In the genomic region with DNA sequence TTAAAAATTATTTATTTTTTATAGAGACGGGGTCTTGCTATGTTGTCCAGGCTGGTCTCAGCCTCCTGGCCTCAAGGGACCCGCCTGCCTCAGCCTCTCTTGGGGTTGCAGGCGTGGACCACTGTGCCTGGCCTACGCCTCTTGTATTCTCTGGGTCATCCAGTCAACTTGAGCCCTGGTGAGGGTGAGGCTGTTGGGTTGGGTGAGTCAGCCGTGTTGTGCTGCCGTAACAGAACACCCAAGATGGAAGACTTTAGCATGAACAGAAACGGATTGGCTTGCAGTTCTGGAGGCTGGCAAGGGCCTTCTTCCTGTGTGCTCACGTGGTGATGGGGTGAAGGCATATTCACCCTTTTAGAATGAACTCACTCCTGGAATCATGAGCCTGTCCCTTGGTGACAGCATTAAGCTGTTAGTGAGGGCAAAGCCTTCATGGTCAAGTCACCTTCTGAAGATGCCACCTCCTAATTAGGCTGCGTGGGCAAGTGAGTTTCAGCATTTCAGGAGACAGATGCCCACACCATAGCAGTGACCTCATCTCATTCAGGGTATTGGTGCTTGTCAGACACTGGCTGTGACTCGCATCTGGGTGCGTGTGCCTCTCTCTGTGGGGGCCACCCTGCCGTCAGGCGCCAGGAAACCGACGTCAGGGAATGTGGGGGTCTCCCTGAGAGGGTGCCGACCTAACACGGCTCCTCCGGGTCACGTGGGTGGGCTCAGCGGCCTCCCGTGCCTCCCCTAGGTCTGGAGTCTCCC, we compare ENCODE assay signal across 14 cellular contexts. TPM values are rescaled to one million over a fixed set of nuclear protein-coding genes. Genes with fewer than 3 reads are reported as not detected.
DNase-seq lines count a peak whose midpoint lies in the region; ATAC-seq and TF ChIP-seq lines count a peak whose summit lies in the region.
"Had no signal": no experiment of that assay in that cellular context is flagged by ENCODE, and none has a peak within 500 bp of the region (broad histone marks: within the 10 kb centered on the region; RNA-seq: fewer than 3 reads in every experiment).

No MANE protein-coding gene starts in this region.

- H3K4me1 ChIP-seq in GM23248 (ENCODE audit: insufficient read depth) (0 out of 2 replicates have a peak, but pooled peaks cover 14% of the 10 kb centered on the region), foreskin keratinocyte (no peaks in the 10 kb centered on the region)

- no peak overlapping the region for H2AFZ ChIP-seq in GM23248

- no peak for TF ChIP-seq POLR2A in lower leg skin (IDR thresholded peaks at IDR 0.05)

- H3K27me3 ChIP-seq in GM23248 (replicated peaks; ENCODE audit: insufficient read depth) (no peaks in the 10 kb centered on the region), foreskin keratinocyte (no peaks in the 10 kb centered on the region)

- TF ChIP-seq CTCF in foreskin keratinocyte (conservative IDR thresholded peaks at IDR 0.05) (no peak), lower leg skin (IDR thresholded peaks at IDR 0.05) (no peak), glutamatergic neuron (IDR thresholded peaks at IDR 0.05; ENCODE audit: partially characterized antibody, unreplicated experiment) (no peak)

- peaks cover 33% of the 10 kb centered on the region for H3K36me3 ChIP-seq in GM23248 (ENCODE audit: low read depth)

- H3K4me1 Mint-ChIP-seq in activated naive CD8-positive, alpha-beta T cell treated with anti-CD3 and anti-CD28 coated beads, Interleukin-2, amount 50 U/mL, for 24 hours: peaks cover 19% of the 10 kb centered on the region
- H3K4me1 Mint-ChIP-seq in glutamatergic neuron (ENCODE audit: low read depth, unreplicated experiment): peaks cover 8% of the 10 kb centered on the region

- peaks cover 11% of the 10 kb centered on the region for H3F3A ChIP-seq in GM23248 (ENCODE audit: insufficient read depth)

- 68 to 69% methylated on average over 20 to 21 of the region's 21 CpGs for WGBS in GM23248 (ENCODE audit: low coverage in 1 of 2, low lambda C conversion rate in 2 of 2, missing lambda C conversion rate in 2 of 2), 2 experiments
- 78 to 80% methylated on average over 21 of the region's 21 CpGs for WGBS in lower leg skin, 2 donors

- H3K36me3 Mint-ChIP-seq in activated naive CD8-positive, alpha-beta T cell treated with anti-CD3 and anti-CD28 coated beads, Interleukin-2, amount 50 U/mL, for 24 hours (ENCODE audit: low read depth): peaks cover 22% of the 10 kb centered on the region
- H3K36me3 Mint-ChIP-seq in glutamatergic neuron (ENCODE audit: unreplicated experiment): peaks cover 5% of the 10 kb centered on the region

- H3K4me2 ChIP-seq in GM23248 (ENCODE audit: unreplicated experiment): no peak overlapping the region

- no peak overlapping the region for H3K27ac Mint-ChIP-seq in activated naive CD8-positive, alpha-beta T cell treated with anti-CD3 and anti-CD28 coated beads, Interleukin-2, amount 50 U/mL, for 24 hours
- H3K27ac Mint-ChIP-seq in glutamatergic neuron (ENCODE audit: unreplicated experiment): no peak overlapping the region
- H3K27ac Mint-ChIP-seq: natural killer cell treated with Interleukin-12 subunit alpha and Interleukin-12 subunit beta and Interleukin-15 and Interleukin-18, amount 100 ng/mL, for 72 hours had no signal

- H3K4me3 ChIP-seq in GM23248: no peak overlapping the region
- H3K4me3 ChIP-seq in lower leg skin (ENCODE audit: low read depth, poor library complexity, severe bottlenecking): no peak overlapping the region

- H3K9me2 ChIP-seq in GM23248 (ENCODE audit: insufficient read depth): no peaks in the 10 kb centered on the region

- intact Hi-C loops in lower leg skin (cut with DNase I; ENCODE audit: low total_unique reads): no loop called here

- peak overlapping the region; percentile 2; the same call in 1 of the 2 replicates for H3K9ac ChIP-seq in GM23248

- H3K27me3 Mint-ChIP-seq in activated naive CD8-positive, alpha-beta T cell treated with anti-CD3 and anti-CD28 coated beads, Interleukin-2, amount 50 U/mL, for 24 hours: no peaks in the 10 kb centered on the region
- peaks cover 16% of the 10 kb centered on the region for H3K27me3 Mint-ChIP-seq in glutamatergic neuron (ENCODE audit: unreplicated experiment)
- H3K27me3 Mint-ChIP-seq: natural killer cell treated with Interleukin-12 subunit alpha and Interleukin-12 subunit beta and Interleukin-15 and Interleukin-18, amount 100 ng/mL, for 72 hours; T-helper 17 cell had no signal

- no peaks in the 10 kb centered on the region for H3K9me3 ChIP-seq in GM23248 (ENCODE audit: low read depth)

- H3K27ac ChIP-seq in GM23248 (peak overlapping the region; percentile 73), foreskin keratinocyte (no peak overlapping the region)
- H3K27ac ChIP-seq: C4-2B, epithelial cell of prostate had no signal

- no peaks in the 10 kb centered on the region for H3K9me3 Mint-ChIP-seq in activated naive CD8-positive, alpha-beta T cell treated with anti-CD3 and anti-CD28 coated beads, Interleukin-2, amount 50 U/mL, for 24 hours
- H3K9me3 Mint-ChIP-seq in glutamatergic neuron (ENCODE audit: unreplicated experiment): peaks cover 16% of the 10 kb centered on the region
- H3K9me3 Mint-ChIP-seq: natural killer cell treated with Interleukin-12 subunit alpha and Interleukin-12 subunit beta and Interleukin-15 and Interleukin-18, amount 100 ng/mL, for 72 hours had no signal

- peak; percentile 25 for ATAC-seq in activated naive CD8-positive, alpha-beta T cell treated with anti-CD3 and anti-CD28 coated beads, Interleukin-2, amount 50 U/mL, for 24 hours
- ATAC-seq in foreskin keratinocyte: peak; percentile 11
- no peak for ATAC-seq in GM19467 (IDR thresholded peaks at IDR 0.05; ENCODE audit: unreplicated experiment)
- ATAC-seq: natural killer cell treated with Interleukin-12 subunit alpha and Interleukin-12 subunit beta and Interleukin-15 and Interleukin-18, amount 100 ng/mL, for 72 hours; T-helper 17 cell had no signal

- H3K4me3 Mint-ChIP-seq in activated naive CD8-positive, alpha-beta T cell treated with anti-CD3 and anti-CD28 coated beads, Interleukin-2, amount 50 U/mL, for 24 hours: no peak overlapping the region
- no peak overlapping the region for H3K4me3 Mint-ChIP-seq in glutamatergic neuron (ENCODE audit: unreplicated experiment)
- H3K4me3 Mint-ChIP-seq: natural killer cell treated with Interleukin-12 subunit alpha and Interleukin-12 subunit beta and Interleukin-15 and Interleukin-18, amount 100 ng/mL, for 72 hours; T-helper 17 cell had no signal

- no peaks in the 10 kb centered on the region for H4K20me1 ChIP-seq in GM23248 (ENCODE audit: insufficient read depth)

- in situ Hi-C loops in GM23248 (cut with MboI): no loop called here

- peak; percentile 69 for DNase-seq in A172 (ENCODE audit: low spot score)
- DNase-seq in GM23248: peak; percentile 79
- DNase-seq in activated naive CD8-positive, alpha-beta T cell treated with anti-CD3 and anti-CD28 coated beads, Interleukin-2, amount 50 U/mL, for 24 hours: no peak
- peak in 1 of 2 donors; percentile 17 for DNase-seq in foreskin keratinocyte
- DNase-seq in lower leg skin (ENCODE audit: low spot score in 2 of 2): no peak
- DNase-seq in NCI-H446 (lab: John Stamatoyannopoulos, UW): no peak
- DNase-seq in glutamatergic neuron: no peak
- DNase-seq: aorta, NCI-H187 treated with DMSO at 0.1 percent for 48 hours, T-helper 17 cell had no signal

- H3K79me2 ChIP-seq in GM23248 (ENCODE audit: insufficient read depth): peaks cover 56% of the 10 kb centered on the region

RNA-seq across cellular contexts. Expression of a gene that starts 49.8 kb away (rescaled TPM):
- 90.3 and 96.0 TPM in 2 replicates for total RNA-seq in A172 (2014; rRNA removed; shearing (Covaris generic))
- 87.3 and 118 TPM in 2 replicates for total RNA-seq in GM23248 (2014; rRNA removed; shearing (Covaris generic))
- polyA plus RNA-seq in GM23248 (2016; fragmentation: Nextera tagmentation; extraction: Ambion mirVana) (87.8 and 91.6 TPM in 2 replicates), foreskin keratinocyte (48.0 and 54.7 TPM in 2 replicates)
- total RNA-seq in foreskin keratinocyte (70.8 and 73.6 TPM in 2 replicates), lower leg skin (100 to 1,000 TPM in 1 of 4 donors, 10 to 100 TPM in 3; 68.1 to 111 (median 83.2) TPM), glutamatergic neuron (ENCODE audit: unreplicated experiment) (60.4 TPM)

Comparison
In these comparisons a context has a peak if more than half of its experiments do, and no peak if none do; other contexts are left out.
1. DNase-seq: peak in A172 (single experiment) and GM23248 (single experiment); none in activated naive CD8-positive, alpha-beta T cell treated with anti-CD3 and anti-CD28 coated beads, Interleukin-2, amount 50 U/mL, for 24 hours (single experiment), lower leg skin (0 of 2), NCI-H446 (0 of 2) and glutamatergic neuron (single experiment).